ENCODE assay signal across 5 cellular contexts in the genomic region with DNA sequence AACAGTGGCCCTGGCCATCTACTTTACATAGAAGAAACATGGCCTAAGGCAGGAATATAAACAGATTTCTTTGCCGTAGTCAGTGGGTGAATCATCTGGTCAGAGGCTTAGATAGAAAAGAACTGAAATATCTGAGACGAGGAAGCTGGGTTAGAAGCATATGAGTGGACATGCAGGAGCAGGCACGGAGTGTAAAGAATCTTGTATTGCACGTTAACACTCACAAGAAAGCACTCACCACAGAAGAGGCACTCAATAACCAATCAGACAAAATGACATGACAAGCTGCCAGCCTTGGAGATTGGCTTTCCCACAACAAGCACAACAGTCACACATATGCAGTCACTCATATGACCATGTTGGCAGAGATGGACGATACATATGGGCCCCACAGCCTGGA. TPM values are rescaled to one million over a fixed set of nuclear protein-coding genes. Genes with fewer than 3 reads are reported as not detected.
"Had no signal": no experiment of that assay in that cellular context is flagged by ENCODE, and none has a peak within 500 bp of the region (broad histone marks: within the 10 kb centered on the region; RNA-seq: fewer than 3 reads in every experiment).

No MANE protein-coding gene starts in this region.

RNA-seq across cellular contexts. Expression of gene ANKRD30BL, which starts 31.1 kb away (rescaled TPM):
- total RNA-seq: HepG2, HT-29, HT1080, IMR-90, K562 had no signal
- polyA plus RNA-seq: HepG2, IMR-90, K562 had no signal
